1 cellular context compared by ENCODE assay signal in genomic region chr3:94965867-94966471, GRCh38.
TF ChIP-seq lines count a peak whose summit lies in the region.

No MANE protein-coding gene starts in this region.

TF ChIP-seq in HepG2, 621 proteins besides CTCF, POLR2A, EP300 and RAD21 (continued from another document):
- TF ChIP-seq, protein P1, sequence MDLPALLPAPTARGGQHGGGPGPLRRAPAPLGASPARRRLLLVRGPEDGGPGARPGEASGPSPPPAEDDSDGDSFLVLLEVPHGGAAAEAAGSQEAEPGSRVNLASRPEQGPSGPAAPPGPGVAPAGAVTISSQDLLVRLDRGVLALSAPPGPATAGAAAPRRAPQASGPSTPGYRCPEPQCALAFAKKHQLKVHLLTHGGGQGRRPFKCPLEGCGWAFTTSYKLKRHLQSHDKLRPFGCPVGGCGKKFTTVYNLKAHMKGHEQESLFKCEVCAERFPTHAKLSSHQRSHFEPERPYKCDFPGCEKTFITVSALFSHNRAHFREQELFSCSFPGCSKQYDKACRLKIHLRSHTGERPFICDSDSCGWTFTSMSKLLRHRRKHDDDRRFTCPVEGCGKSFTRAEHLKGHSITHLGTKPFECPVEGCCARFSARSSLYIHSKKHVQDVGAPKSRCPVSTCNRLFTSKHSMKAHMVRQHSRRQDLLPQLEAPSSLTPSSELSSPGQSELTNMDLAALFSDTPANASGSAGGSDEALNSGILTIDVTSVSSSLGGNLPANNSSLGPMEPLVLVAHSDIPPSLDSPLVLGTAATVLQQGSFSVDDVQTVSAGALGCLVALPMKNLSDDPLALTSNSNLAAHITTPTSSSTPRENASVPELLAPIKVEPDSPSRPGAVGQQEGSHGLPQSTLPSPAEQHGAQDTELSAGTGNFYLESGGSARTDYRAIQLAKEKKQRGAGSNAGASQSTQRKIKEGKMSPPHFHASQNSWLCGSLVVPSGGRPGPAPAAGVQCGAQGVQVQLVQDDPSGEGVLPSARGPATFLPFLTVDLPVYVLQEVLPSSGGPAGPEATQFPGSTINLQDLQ (CRISPR knock-in tag; IDR thresholded peaks at IDR 0.05), result no peak
- TF ChIP-seq CHCHD3 (CRISPR knock-in tag; IDR thresholded peaks at IDR 0.05) (no peak), MAFF (IDR thresholded peaks at IDR 0.05; ENCODE audit: low read depth, low read length) (peak; percentile 83), HIC2 (CRISPR knock-in tag; IDR thresholded peaks at IDR 0.05; ENCODE audit: low read depth) (no peak), MAFK (conservative IDR thresholded peaks at IDR 0.05 in 1 of 2, IDR thresholded peaks at IDR 0.05 in 1 of 2; ENCODE audit: low read length in 2 of 2) (peak; percentile 80 to 82), ZNF235 (CRISPR knock-in tag; IDR thresholded peaks at IDR 0.05; ENCODE audit: borderline replicate concordance) (no peak), ZNF225 (CRISPR knock-in tag; IDR thresholded peaks at IDR 0.05) (no peak), NKX3-1 (CRISPR knock-in tag; IDR thresholded peaks at IDR 0.05) (no peak), HDAC2 (CRISPR knock-in tag; IDR thresholded peaks at IDR 0.05) (no peak), NAIF1 (CRISPR knock-in tag; IDR thresholded peaks at IDR 0.05; ENCODE audit: borderline replicate concordance) (no peak)
